ENCODE assay signal across 7 cellular contexts in the genomic region with DNA sequence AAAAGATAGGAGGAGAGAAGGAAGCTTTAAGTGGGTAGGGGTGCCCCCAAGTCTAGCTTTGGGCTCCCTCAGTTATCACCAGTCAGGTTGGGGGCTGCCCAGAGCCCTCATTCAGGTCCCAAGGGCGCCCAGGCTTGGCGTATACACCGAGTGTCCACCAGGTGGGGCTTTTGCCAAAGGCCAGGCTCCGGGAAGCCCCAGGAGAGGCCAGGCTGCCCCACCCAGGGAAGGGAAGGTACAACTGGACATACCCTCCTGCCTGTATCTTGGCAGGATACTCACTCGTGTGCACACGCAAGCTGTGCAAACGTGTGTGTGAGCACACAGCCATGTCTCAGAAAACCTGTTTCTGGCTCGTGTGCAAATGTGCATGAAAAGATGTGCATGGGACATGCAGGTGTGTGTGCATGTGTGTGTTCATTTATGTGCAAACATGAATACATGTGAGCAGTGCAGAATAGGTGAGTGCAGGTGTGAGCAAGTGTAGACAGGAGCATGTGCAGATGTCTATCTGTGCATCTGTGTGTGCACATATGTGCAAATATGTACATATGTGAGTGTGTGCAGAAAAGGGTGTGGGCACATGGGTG. TPM values are rescaled to one million over a fixed set of nuclear protein-coding genes. Genes with fewer than 3 reads are reported as not detected.
DNase-seq lines count a peak whose midpoint lies in the region; ATAC-seq and TF ChIP-seq lines count a peak whose summit lies in the region.

No MANE protein-coding gene starts in this region.

- H3K27ac ChIP-seq in right lobe of liver = no peak overlapping the region

- H3K9me3 ChIP-seq in right lobe of liver = no peaks in the 10 kb centered on the region

- TF ChIP-seq CTCF in right lobe of liver (IDR thresholded peaks at IDR 0.05) = peak; percentile 86 to 95 (median 90)

- H3K4me3 ChIP-seq in right lobe of liver = no peak overlapping the region

- in situ Hi-C loops in T47D (cut with HindIII; ENCODE audit: low pct_unique_long_range_greater_than_20kb, low sequenced_read_pairs) = no loop called here

- DNase-seq in ELR (ENCODE audit: low read depth) (peak; percentile 68), LHCN-M2 (ENCODE audit: low read depth) (peak; percentile 7), UCSD-AML1 (lab: John Stamatoyannopoulos, UW; ENCODE audit: unreplicated experiment) (peak; percentile 60), T47D (ENCODE audit: low read depth in 1 of 2, low spot score in 1 of 2) (peak; percentile 78 to 85), right lobe of liver (peak; percentile 78 to 79 (median 78))
- DNase-seq in stimulated activated CD8-positive, alpha-beta memory T cell treated with anti-CD3 and anti-CD28 coated beads, Interleukin-7, amount 100 ng/mL, for 1 hour (ENCODE audit: low read depth in 2 of 2) = peak; percentile 6 to 17

- WGBS in right lobe of liver (ENCODE audit: insufficient coverage, low coverage, low lambda C conversion rate, missing lambda C conversion rate) = 6% methylated on average over 8 of the region's 8 CpGs

- TF ChIP-seq POLR2A in right lobe of liver (IDR thresholded peaks at IDR 0.05) = no peak

- ATAC-seq in right lobe of liver (peak; percentile 96 to 99 (median 97)), GM21528 (IDR thresholded peaks at IDR 0.05; ENCODE audit: low FRiP score, unreplicated experiment) (no peak)

- intact Hi-C loops in right lobe of liver (cut with DNase I) = loop anchor here (5.0 to 10.0 kb wide), 3 partner anchors 141 to 288 kb away; no protein-coding TSS in a partner anchor

- no peaks in the 10 kb centered on the region for H3K36me3 ChIP-seq in right lobe of liver

- H3K4me1 ChIP-seq in right lobe of liver = no peaks in the 10 kb centered on the region

- no peaks in the 10 kb centered on the region for H3K27me3 ChIP-seq in right lobe of liver

RNA-seq across cellular contexts. Expression of gene CUX2, which starts 9.7 kb away (rescaled TPM):
- total RNA-seq in LHCN-M2 (2014; rRNA removed) (not detected in 2 replicates), right lobe of liver (10 to 100 TPM in 5 of 6 experiments, 1 to 10 TPM in 1; 7.2 to 50.5 (median 16.7) TPM)
- polyA plus RNA-seq in LHCN-M2 (2012) = not detected

Comparison
In these comparisons a context has a peak if more than half of its experiments do, and no peak if none do; other contexts are left out.
1. DNase-seq: peak in every context shown above with its lines; median percentile 82 in T47D; 78 in right lobe of liver; 68 in ELR; 60 in UCSD-AML1; 12 in stimulated activated CD8-positive, alpha-beta memory T cell treated with anti-CD3 and anti-CD28 coated beads, Interleukin-7, amount 100 ng/mL, for 1 hour; 7 in LHCN-M2.